ENCODE assay signal across 8 cellular contexts in the genomic region with DNA sequence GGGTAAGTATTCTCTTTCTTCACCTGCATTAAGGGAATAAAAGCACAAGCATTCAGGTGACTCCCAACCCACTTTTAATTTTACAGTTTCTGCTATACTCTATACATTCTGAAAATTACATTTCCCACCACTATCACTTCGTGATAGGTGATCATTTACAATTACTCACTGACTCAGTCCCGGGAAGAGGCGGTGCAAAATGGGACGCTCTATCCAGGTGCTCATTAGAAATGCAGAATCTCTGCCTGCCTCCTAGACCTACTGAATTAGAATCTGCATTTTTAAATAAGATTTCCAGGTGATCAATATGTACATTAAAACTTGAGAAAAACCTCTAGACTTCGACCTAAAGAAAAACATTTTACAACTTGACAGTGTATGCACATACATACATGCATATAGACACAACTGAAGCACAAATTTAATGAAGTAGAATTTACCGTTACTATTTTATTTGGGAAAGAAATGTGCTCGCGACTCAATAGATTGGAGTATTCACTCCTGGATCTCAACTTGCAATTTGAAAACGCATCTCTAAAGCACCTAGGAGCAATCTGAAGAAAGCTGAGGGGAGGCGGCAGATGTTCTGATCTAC. TPM values are rescaled to one million over a fixed set of nuclear protein-coding genes. Genes with fewer than 3 reads are reported as not detected.
DNase-seq lines count a peak whose midpoint lies in the region; ATAC-seq and TF ChIP-seq lines count a peak whose summit lies in the region.

No MANE protein-coding gene starts in this region.

- H3K27ac ChIP-seq in SU-DHL-6 (ENCODE audit: low read depth, low read length) (peak overlapping the region; percentile 85), prostate gland (peak overlapping the region; percentile 91 to 92)

- H3K27me3 ChIP-seq in SU-DHL-6 (ENCODE audit: low read length): no peaks in the 10 kb centered on the region
- no peaks in the 10 kb centered on the region for H3K27me3 ChIP-seq in prostate gland (replicated peaks; ENCODE audit: insufficient read depth)

- 15% methylated on average over 10 of the region's 10 CpGs for WGBS in prostate gland

- peaks cover 14% of the 10 kb centered on the region for H3K4me1 ChIP-seq in ES-I3 (ENCODE audit: insufficient read depth, low read length)
- no peaks in the 10 kb centered on the region for H3K4me1 ChIP-seq in prostate gland (replicated peaks)

- no peaks in the 10 kb centered on the region for H3K36me3 ChIP-seq in ES-I3 (ENCODE audit: insufficient read depth, low read length)
- H3K36me3 ChIP-seq in SU-DHL-6 (ENCODE audit: low read length): 0 out of 2 replicates have a peak, but pooled peaks cover 5% of the 10 kb centered on the region
- H3K36me3 ChIP-seq in prostate gland: no peaks in the 10 kb centered on the region

- intact Hi-C loops in prostate gland (cut with DNase I): loop anchor here (5.0 to 10.0 kb wide), 4 partner anchors 91 to 491 kb away; no protein-coding TSS in a partner anchor

- no peak for DNase-seq in fibroblast of the aortic adventitia (ENCODE audit: low read depth)
- DNase-seq in prostate gland (ENCODE audit: low spot score): no peak
- no peak for DNase-seq in NCI-H1092 treated with DMSO at 0.1 percent for 48 hours (lab: John Stamatoyannopoulos, UW)
- DNase-seq in NCI-H2029 (lab: John Stamatoyannopoulos, UW): no peak
- no peak for DNase-seq in AG20443 (ENCODE audit: low spot score)

- peak overlapping the region; percentile 81 for H3K4me2 ChIP-seq in SU-DHL-6 (ENCODE audit: low read depth, low read length, poor library complexity, severe bottlenecking)

- peaks cover 47% of the 10 kb centered on the region for H3F3A ChIP-seq in SU-DHL-6 (ENCODE audit: insufficient read depth)

- H3K4me3 ChIP-seq in SU-DHL-6 (ENCODE audit: insufficient read depth, low read length, poor library complexity, severe bottlenecking) (peak overlapping the region; percentile 90), fibroblast of the aortic adventitia (ENCODE audit: low read depth, low read length) (peak overlapping the region; percentile 96), prostate gland (peak overlapping the region; percentile 90 to 98)

- peaks cover 21% of the 10 kb centered on the region for H4K20me1 ChIP-seq in SU-DHL-6 (ENCODE audit: low read depth, low read length)

- TF ChIP-seq CTCF in SU-DHL-6 (IDR thresholded peaks at IDR 0.05; ENCODE audit: insufficient read depth, low read length, poor library complexity, severe bottlenecking): no peak
- TF ChIP-seq CTCF in fibroblast of the aortic adventitia (IDR thresholded peaks at IDR 0.05; ENCODE audit: insufficient read depth, low read length): no peak
- no peak for TF ChIP-seq CTCF in prostate gland (IDR thresholded peaks at IDR 0.05)

- peak overlapping the region; percentile 27 for H2AFZ ChIP-seq in SU-DHL-6 (ENCODE audit: low read depth, low read length, severe bottlenecking)

- no peak for TF ChIP-seq POLR2A in prostate gland (IDR thresholded peaks at IDR 0.05)

- no peak for ATAC-seq in HG03196 (IDR thresholded peaks at IDR 0.05; ENCODE audit: unreplicated experiment)

- H3K79me2 ChIP-seq in SU-DHL-6 (ENCODE audit: insufficient read depth, low read length): peaks cover 37% of the 10 kb centered on the region

- H3K9ac ChIP-seq in ES-I3 (ENCODE audit: low read depth, low read length) (peak overlapping the region; percentile 89), SU-DHL-6 (ENCODE audit: low read length) (peak overlapping the region; percentile 97)

- no peaks in the 10 kb centered on the region for H3K9me2 ChIP-seq in SU-DHL-6 (replicated peaks; ENCODE audit: insufficient read depth, low read length)

- H3K9me3 ChIP-seq in ES-I3 (ENCODE audit: control insufficient read depth, insufficient read depth, low read length): no peaks in the 10 kb centered on the region
- no peaks in the 10 kb centered on the region for H3K9me3 ChIP-seq in SU-DHL-6 (ENCODE audit: insufficient read depth, low read length)
- no peaks in the 10 kb centered on the region for H3K9me3 ChIP-seq in prostate gland

RNA-seq across cellular contexts. Expression of gene TGFBR2, which starts 0.6 kb away (rescaled TPM):
- total RNA-seq in fibroblast of the aortic adventitia (ENCODE audit: low replicate concordance) (119 and 393 TPM in 2 replicates), prostate gland (10 to 100 TPM; 53.0 to 69.6 TPM)
